In genomic region chr12:113174461-113175384, GRCh38 we compare ENCODE assay signal across 9 cellular contexts. TPM values are rescaled to one million over a fixed set of nuclear protein-coding genes. Genes with fewer than 3 reads are reported as not detected.
DNase-seq lines count a peak whose midpoint lies in the region; ATAC-seq, FAIRE-seq and TF ChIP-seq lines count a peak whose summit lies in the region.
"Had no signal": no experiment of that assay in that cellular context is flagged by ENCODE, and none has a peak within 500 bp of the region (broad histone marks: within the 10 kb centered on the region; RNA-seq: fewer than 3 reads in every experiment).

No MANE protein-coding gene starts in this region.

- POLR2A ChIA-PET in HEK293T (lab: Yijun Ruan, JAX) = no interaction called here

- CTCF ChIA-PET in HEK293T (lab: Yijun Ruan, JAX) = interaction anchor here (0.6 to 1.1 kb wide), 5 partner anchors 10 to 182 kb away, joined by 3 to 5 read pairs (median 3); no protein-coding TSS in a partner anchor

- no peak for TF ChIP-seq POLR2A in gastroesophageal sphincter (IDR thresholded peaks at IDR 0.05)

- ATAC-seq in gastroesophageal sphincter (peak; percentile 68), GM18870 (IDR thresholded peaks at IDR 0.05; ENCODE audit: unreplicated experiment) (no peak)

- intact Hi-C loops in posterior cingulate gyrus (cut with DNase I) = loop anchor here (1.0 to 5.0 kb wide), 2 partner anchors 126 to 182 kb away; no protein-coding TSS in a partner anchor

- H3K27me3 ChIP-seq in gastroesophageal sphincter = no peaks in the 10 kb centered on the region

- FAIRE-seq in D721Med (lab: Jason Lieb, UNC) (no peak), urothelium cell line (lab: Jason Lieb, UNC) (peak; percentile 23)
- FAIRE-seq: colon had no signal

- WGBS in gastroesophageal sphincter (ENCODE audit: low coverage in 1 of 2), 2 donors = 3 to 13% methylated on average over 6 to 7 of the region's 32 CpGs

- H3K27ac ChIP-seq in gastroesophageal sphincter = no peak overlapping the region

- H3K4me1 ChIP-seq in gastroesophageal sphincter = no peaks in the 10 kb centered on the region

- TF ChIP-seq EP300 in gastroesophageal sphincter (IDR thresholded peaks at IDR 0.05) = no peak

- no peak overlapping the region for H3K4me3 ChIP-seq in gastroesophageal sphincter

- peaks cover 0 to 100% of the 10 kb centered on the region in 2 donors for H3K36me3 ChIP-seq in gastroesophageal sphincter

- DNase-seq in D721Med (ENCODE audit: insufficient read length, low spot score) = peak; percentile 88
- DNase-seq in HEK293T (ENCODE audit: extremely low spot score) = peak; percentile 79
- DNase-seq in RPMI8226 = peak; percentile 77
- DNase-seq in activated effector memory CD4-positive, alpha-beta T cell treated with anti-CD3 and anti-CD28 coated beads, Interleukin-2, amount 50 U/mL, for 16 hours = peak; percentile 93
- DNase-seq in posterior cingulate gyrus = peak; percentile 65 to 96 (median 86)
- DNase-seq in urothelium cell line (ENCODE audit: low spot score) = peak; percentile 82

- TF ChIP-seq CTCF in D721Med (IDR thresholded peaks at IDR 0.05; ENCODE audit: insufficient read depth, missing control alignments) = peak; percentile 88
- peak in 3 of 4 experiments; percentile 78 to 97 (median 88) for TF ChIP-seq CTCF in gastroesophageal sphincter (IDR thresholded peaks at IDR 0.05)

- H3K9me3 ChIP-seq in gastroesophageal sphincter = peaks cover 0 to 11% (median 0%) of the 10 kb centered on the region in 3 donors

TF ChIP-seq in HEK293T, 16 proteins besides CTCF, POLR2A, EP300 and RAD21:
- TF ChIP-seq CTBP1 (IDR thresholded peaks at IDR 0.05; ENCODE audit: borderline replicate concordance) = no peak
- no peak for TF ChIP-seq ZNF384 (IDR thresholded peaks at IDR 0.05)
- TF ChIP-seq BHLHE40 (IDR thresholded peaks at IDR 0.05; ENCODE audit: borderline replicate concordance) = no peak
- no peak for TF ChIP-seq ARNT (IDR thresholded peaks at IDR 0.05)
- no peak for TF ChIP-seq NFRKB (IDR thresholded peaks at IDR 0.05)
- no peak for TF ChIP-seq SUZ12 (IDR thresholded peaks at IDR 0.05)
- no peak for TF ChIP-seq HDGF (IDR thresholded peaks at IDR 0.05; ENCODE audit: borderline replicate concordance)
- no peak for TF ChIP-seq ELF4 (IDR thresholded peaks at IDR 0.05)
- TF ChIP-seq FOXM1 (IDR thresholded peaks at IDR 0.05; ENCODE audit: borderline replicate concordance) = no peak
- no peak for TF ChIP-seq LEF1 (IDR thresholded peaks at IDR 0.05; ENCODE audit: borderline replicate concordance)
- TF ChIP-seq FOXK2 (IDR thresholded peaks at IDR 0.05) = no peak
- no peak for TF ChIP-seq L3MBTL2 (conservative IDR thresholded peaks at IDR 0.05)
- TF ChIP-seq FOXA1 (IDR thresholded peaks at IDR 0.05) = no peak

RNA-seq across cellular contexts. Expression of gene DDX54, which starts 10.6 kb away (rescaled TPM):
- 10 to 100 TPM; 38.0 to 60.4 (median 53.3) TPM for total RNA-seq in gastroesophageal sphincter

RNA-seq across cellular contexts. Expression of gene RITA1, which starts 10.8 kb away (rescaled TPM):
- total RNA-seq in gastroesophageal sphincter = 10 to 100 TPM; 12.3 to 22.8 (median 16.6) TPM

RNA-seq across cellular contexts. Expression of gene CFAP73, which starts 25.2 kb away (rescaled TPM):
- total RNA-seq in gastroesophageal sphincter = not detected

RNA-seq across cellular contexts. Expression of gene RASAL1, which starts 39.2 kb away (rescaled TPM):
- total RNA-seq in gastroesophageal sphincter = 1 to 10 TPM in 1 of 4 donors, not detected in 3; 1.7 TPM

RNA-seq across cellular contexts. Expression of gene TPCN1, which starts 46.5 kb away (rescaled TPM):
- 10 to 100 TPM; 24.0 to 47.0 (median 37.3) TPM for total RNA-seq in gastroesophageal sphincter
